Comparison of ENCODE assay signal across 1 cellular context in genomic region chr6:139375239-139376053, GRCh38.
TF ChIP-seq lines count a peak whose summit lies in the region.

No MANE protein-coding gene starts in this region.

TF ChIP-seq in HepG2, 621 proteins besides CTCF, POLR2A, EP300 and RAD21 (continued from another document and continues in another):
- TF ChIP-seq NFKBIZ (CRISPR knock-in tag; IDR thresholded peaks at IDR 0.05) (no peak), HMGA1 (CRISPR knock-in tag; conservative IDR thresholded peaks at IDR 0.05) (no peak), TEAD2 (CRISPR knock-in tag; IDR thresholded peaks at IDR 0.05) (no peak), MXI1 (IDR thresholded peaks at IDR 0.05; ENCODE audit: borderline replicate concordance, low read depth, low read length) (peak; percentile 63; the same call in 1 of the 3 replicates), ZNF589 (CRISPR knock-in tag; conservative IDR thresholded peaks at IDR 0.05) (peak; percentile 13), HMG20A (CRISPR knock-in tag; IDR thresholded peaks at IDR 0.05; ENCODE audit: borderline replicate concordance) (peak; percentile 84), ZNF382 (CRISPR knock-in tag; IDR thresholded peaks at IDR 0.05; ENCODE audit: borderline replicate concordance) (no peak), REPIN1 (CRISPR knock-in tag; IDR thresholded peaks at IDR 0.05; ENCODE audit: borderline replicate concordance, low read depth) (peak; percentile 48; the same call in 1 of the 2 replicates), TCF7 (IDR thresholded peaks at IDR 0.05; ENCODE audit: low read depth) (no peak), ZNF264 (CRISPR knock-in tag; IDR thresholded peaks at IDR 0.05) (peak; percentile 17; the same call in 1 of the 2 replicates), ZNF451 (CRISPR knock-in tag; IDR thresholded peaks at IDR 0.05) (peak; percentile 42; the same call in 1 of the 2 replicates), SMC3 (IDR thresholded peaks at IDR 0.05; ENCODE audit: low read length) (no peak; the same call in 1 of the 2 replicates), ZC3H4 (CRISPR knock-in tag; IDR thresholded peaks at IDR 0.05; ENCODE audit: borderline replicate concordance) (peak; percentile 77; the same call in 1 of the 2 replicates), YEATS2 (CRISPR knock-in tag; IDR thresholded peaks at IDR 0.05; ENCODE audit: borderline replicate concordance) (peak; percentile 60; the same call in 1 of the 2 replicates), TP53 (CRISPR knock-in tag; conservative IDR thresholded peaks at IDR 0.05) (0 out of 2 replicates have a peak, but pooled peaks have one; percentile 38), ZNF33B (CRISPR knock-in tag; IDR thresholded peaks at IDR 0.05) (0 out of 2 replicates have a peak, but pooled peaks have one; percentile 17), HDAC2 (CRISPR knock-in tag; IDR thresholded peaks at IDR 0.05) (peak; percentile 90), ATRX (CRISPR knock-in tag; IDR thresholded peaks at IDR 0.05; ENCODE audit: borderline replicate concordance) (no peak), RFX3 (CRISPR knock-in tag; IDR thresholded peaks at IDR 0.05) (peak; percentile 36; the same call in 1 of the 2 replicates), POLR2G (IDR thresholded peaks at IDR 0.05; ENCODE audit: low read depth, low read length) (peak; percentile 69; the same call in 1 of the 2 replicates), ZMYM3 (CRISPR knock-in tag; IDR thresholded peaks at IDR 0.05) (peak; percentile 93), ZNF337 (CRISPR knock-in tag; IDR thresholded peaks at IDR 0.05; ENCODE audit: borderline replicate concordance, low read depth) (no peak), ZNF773 (CRISPR knock-in tag; IDR thresholded peaks at IDR 0.05; ENCODE audit: borderline replicate concordance) (no peak), GRHL1 (CRISPR knock-in tag; conservative IDR thresholded peaks at IDR 0.05) (no peak), ZNF737 (CRISPR knock-in tag; IDR thresholded peaks at IDR 0.05; ENCODE audit: borderline replicate concordance) (peak; percentile 75; the same call in 1 of the 2 replicates), KLF9 (CRISPR knock-in tag; IDR thresholded peaks at IDR 0.05; ENCODE audit: low read depth) (no peak), ATF7-NPFF (CRISPR knock-in tag; IDR thresholded peaks at IDR 0.05; ENCODE audit: low read depth) (peak; percentile 50), ZNF333 (CRISPR knock-in tag; IDR thresholded peaks at IDR 0.05; ENCODE audit: borderline replicate concordance) (no peak), RERE (CRISPR knock-in tag; IDR thresholded peaks at IDR 0.05; ENCODE audit: low read depth) (0 out of 2 replicates have a peak, but pooled peaks have one; percentile 30), ZNF331 (CRISPR knock-in tag; IDR thresholded peaks at IDR 0.05) (peak; percentile 86), MXD4 (CRISPR knock-in tag; IDR thresholded peaks at IDR 0.05) (peak; percentile 59; the same call in 1 of the 2 replicates), THYN1 (CRISPR knock-in tag; IDR thresholded peaks at IDR 0.05; ENCODE audit: borderline replicate concordance, low read depth) (no peak), SETDB1 (CRISPR knock-in tag; IDR thresholded peaks at IDR 0.05; ENCODE audit: borderline replicate concordance) (no peak), HCFC1 (IDR thresholded peaks at IDR 0.05; ENCODE audit: low read depth, low read length) (peak; percentile 12; the same call in 1 of the 2 replicates), ZNF577 (CRISPR knock-in tag; IDR thresholded peaks at IDR 0.05; ENCODE audit: borderline replicate concordance, low read depth) (peak; percentile 63; the same call in 1 of the 2 replicates), ZBTB38 (CRISPR knock-in tag; IDR thresholded peaks at IDR 0.05) (no peak), ATM (IDR thresholded peaks at IDR 0.05; ENCODE audit: borderline replicate concordance) (no peak), ZNF18 (CRISPR knock-in tag; IDR thresholded peaks at IDR 0.05; ENCODE audit: insufficient replicate concordance) (peak; percentile 31), TIGD3 (CRISPR knock-in tag; IDR thresholded peaks at IDR 0.05; ENCODE audit: borderline replicate concordance) (peak; percentile 40)
- TF ChIP-seq, protein P1, sequence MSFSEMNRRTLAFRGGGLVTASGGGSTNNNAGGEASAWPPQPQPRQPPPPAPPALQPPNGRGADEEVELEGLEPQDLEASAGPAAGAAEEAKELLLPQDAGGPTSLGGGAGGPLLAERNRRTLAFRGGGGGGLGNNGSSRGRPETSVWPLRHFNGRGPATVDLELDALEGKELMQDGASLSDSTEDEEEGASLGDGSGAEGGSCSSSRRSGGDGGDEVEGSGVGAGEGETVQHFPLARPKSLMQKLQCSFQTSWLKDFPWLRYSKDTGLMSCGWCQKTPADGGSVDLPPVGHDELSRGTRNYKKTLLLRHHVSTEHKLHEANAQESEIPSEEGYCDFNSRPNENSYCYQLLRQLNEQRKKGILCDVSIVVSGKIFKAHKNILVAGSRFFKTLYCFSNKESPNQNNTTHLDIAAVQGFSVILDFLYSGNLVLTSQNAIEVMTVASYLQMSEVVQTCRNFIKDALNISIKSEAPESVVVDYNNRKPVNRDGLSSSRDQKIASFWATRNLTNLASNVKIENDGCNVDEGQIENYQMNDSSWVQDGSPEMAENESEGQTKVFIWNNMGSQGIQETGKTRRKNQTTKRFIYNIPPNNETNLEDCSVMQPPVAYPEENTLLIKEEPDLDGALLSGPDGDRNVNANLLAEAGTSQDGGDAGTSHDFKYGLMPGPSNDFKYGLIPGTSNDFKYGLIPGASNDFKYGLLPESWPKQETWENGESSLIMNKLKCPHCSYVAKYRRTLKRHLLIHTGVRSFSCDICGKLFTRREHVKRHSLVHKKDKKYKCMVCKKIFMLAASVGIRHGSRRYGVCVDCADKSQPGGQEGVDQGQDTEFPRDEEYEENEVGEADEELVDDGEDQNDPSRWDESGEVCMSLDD (CRISPR knock-in tag; IDR thresholded peaks at IDR 0.05; ENCODE audit: borderline replicate concordance), result no peak
- TF ChIP-seq, protein P2, sequence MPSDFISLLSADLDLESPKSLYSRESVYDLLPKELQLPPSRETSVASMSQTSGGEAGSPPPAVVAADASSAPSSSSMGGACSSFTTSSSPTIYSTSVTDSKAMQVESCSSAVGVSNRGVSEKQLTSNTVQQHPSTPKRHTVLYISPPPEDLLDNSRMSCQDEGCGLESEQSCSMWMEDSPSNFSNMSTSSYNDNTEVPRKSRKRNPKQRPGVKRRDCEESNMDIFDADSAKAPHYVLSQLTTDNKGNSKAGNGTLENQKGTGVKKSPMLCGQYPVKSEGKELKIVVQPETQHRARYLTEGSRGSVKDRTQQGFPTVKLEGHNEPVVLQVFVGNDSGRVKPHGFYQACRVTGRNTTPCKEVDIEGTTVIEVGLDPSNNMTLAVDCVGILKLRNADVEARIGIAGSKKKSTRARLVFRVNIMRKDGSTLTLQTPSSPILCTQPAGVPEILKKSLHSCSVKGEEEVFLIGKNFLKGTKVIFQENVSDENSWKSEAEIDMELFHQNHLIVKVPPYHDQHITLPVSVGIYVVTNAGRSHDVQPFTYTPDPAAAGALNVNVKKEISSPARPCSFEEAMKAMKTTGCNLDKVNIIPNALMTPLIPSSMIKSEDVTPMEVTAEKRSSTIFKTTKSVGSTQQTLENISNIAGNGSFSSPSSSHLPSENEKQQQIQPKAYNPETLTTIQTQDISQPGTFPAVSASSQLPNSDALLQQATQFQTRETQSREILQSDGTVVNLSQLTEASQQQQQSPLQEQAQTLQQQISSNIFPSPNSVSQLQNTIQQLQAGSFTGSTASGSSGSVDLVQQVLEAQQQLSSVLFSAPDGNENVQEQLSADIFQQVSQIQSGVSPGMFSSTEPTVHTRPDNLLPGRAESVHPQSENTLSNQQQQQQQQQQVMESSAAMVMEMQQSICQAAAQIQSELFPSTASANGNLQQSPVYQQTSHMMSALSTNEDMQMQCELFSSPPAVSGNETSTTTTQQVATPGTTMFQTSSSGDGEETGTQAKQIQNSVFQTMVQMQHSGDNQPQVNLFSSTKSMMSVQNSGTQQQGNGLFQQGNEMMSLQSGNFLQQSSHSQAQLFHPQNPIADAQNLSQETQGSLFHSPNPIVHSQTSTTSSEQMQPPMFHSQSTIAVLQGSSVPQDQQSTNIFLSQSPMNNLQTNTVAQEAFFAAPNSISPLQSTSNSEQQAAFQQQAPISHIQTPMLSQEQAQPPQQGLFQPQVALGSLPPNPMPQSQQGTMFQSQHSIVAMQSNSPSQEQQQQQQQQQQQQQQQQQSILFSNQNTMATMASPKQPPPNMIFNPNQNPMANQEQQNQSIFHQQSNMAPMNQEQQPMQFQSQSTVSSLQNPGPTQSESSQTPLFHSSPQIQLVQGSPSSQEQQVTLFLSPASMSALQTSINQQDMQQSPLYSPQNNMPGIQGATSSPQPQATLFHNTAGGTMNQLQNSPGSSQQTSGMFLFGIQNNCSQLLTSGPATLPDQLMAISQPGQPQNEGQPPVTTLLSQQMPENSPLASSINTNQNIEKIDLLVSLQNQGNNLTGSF (CRISPR knock-in tag; IDR thresholded peaks at IDR 0.05), result 0 out of 2 replicates have a peak, but pooled peaks have one; percentile 40
- TF ChIP-seq, protein P3, sequence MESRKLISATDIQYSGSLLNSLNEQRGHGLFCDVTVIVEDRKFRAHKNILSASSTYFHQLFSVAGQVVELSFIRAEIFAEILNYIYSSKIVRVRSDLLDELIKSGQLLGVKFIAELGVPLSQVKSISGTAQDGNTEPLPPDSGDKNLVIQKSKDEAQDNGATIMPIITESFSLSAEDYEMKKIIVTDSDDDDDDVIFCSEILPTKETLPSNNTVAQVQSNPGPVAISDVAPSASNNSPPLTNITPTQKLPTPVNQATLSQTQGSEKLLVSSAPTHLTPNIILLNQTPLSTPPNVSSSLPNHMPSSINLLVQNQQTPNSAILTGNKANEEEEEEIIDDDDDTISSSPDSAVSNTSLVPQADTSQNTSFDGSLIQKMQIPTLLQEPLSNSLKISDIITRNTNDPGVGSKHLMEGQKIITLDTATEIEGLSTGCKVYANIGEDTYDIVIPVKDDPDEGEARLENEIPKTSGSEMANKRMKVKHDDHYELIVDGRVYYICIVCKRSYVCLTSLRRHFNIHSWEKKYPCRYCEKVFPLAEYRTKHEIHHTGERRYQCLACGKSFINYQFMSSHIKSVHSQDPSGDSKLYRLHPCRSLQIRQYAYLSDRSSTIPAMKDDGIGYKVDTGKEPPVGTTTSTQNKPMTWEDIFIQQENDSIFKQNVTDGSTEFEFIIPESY (CRISPR knock-in tag; IDR thresholded peaks at IDR 0.05), result peak; percentile 37; the same call in 1 of the 2 replicates
